Comparison of ENCODE assay signal across 21 cellular contexts in the genomic region with DNA sequence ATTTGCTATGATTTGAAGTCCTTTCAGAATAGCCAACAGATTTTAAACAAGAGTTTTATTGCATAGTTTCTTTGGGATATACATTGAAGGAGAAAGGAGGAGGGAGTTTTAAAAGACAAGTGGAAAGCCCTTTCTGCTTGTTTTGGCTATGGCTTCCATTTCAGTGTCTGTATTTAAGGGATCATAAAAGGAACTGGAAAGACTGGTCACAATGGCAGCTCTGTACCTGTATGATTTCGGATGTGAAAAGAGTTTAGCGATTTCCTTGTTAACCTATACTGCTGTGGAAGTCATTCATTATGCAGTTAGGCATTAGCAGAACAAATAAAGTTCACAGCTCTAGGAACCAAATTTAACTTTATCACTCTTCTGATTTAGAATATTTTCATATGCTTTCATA.
A peak's percentile ranks its signal among the peaks of the same experiment; 100 is the strongest.
DNase-seq lines count a peak whose midpoint lies in the region; FAIRE-seq and TF ChIP-seq lines count a peak whose summit lies in the region.
"Had no signal": no experiment of that assay in that cellular context is flagged by ENCODE, and none has a peak within 500 bp of the region (broad histone marks: within the 10 kb centered on the region; RNA-seq: fewer than 3 reads in every experiment).

No MANE protein-coding gene starts in this region.

- intact Hi-C loops in esophagus squamous epithelium (cut with DNase I) (no loop called here), prostate gland (cut with DNase I) (no loop called here), breast epithelium (cut with DNase I; ENCODE audit: low total_unique reads) (no loop called here)

- H3K4me1 ChIP-seq in esophagus squamous epithelium = peaks cover 0 to 68% (median 12%) of the 10 kb centered on the region in 3 donors
- H3K4me1 ChIP-seq in prostate gland (replicated peaks) = no peaks in the 10 kb centered on the region
- H3K4me1 ChIP-seq in Karpas-422 (ENCODE audit: low read length) = no peaks in the 10 kb centered on the region
- no peaks in the 10 kb centered on the region for H3K4me1 ChIP-seq in breast epithelium
- H3K4me1 ChIP-seq: BE2C had no signal

- peak overlapping the region; percentile 69 for H3K27ac ChIP-seq in VCaP
- H3K27ac ChIP-seq in esophagus squamous epithelium = peak overlapping the region in 3 of 4 donors; percentile 40 to 69 (median 49)
- H3K27ac ChIP-seq in prostate gland = peak overlapping the region in 1 of 2 donors; percentile 21
- no peak overlapping the region for H3K27ac ChIP-seq in Karpas-422 (ENCODE audit: low read length)
- no peak overlapping the region for H3K27ac ChIP-seq in breast epithelium

- no peak overlapping the region for H2AFZ ChIP-seq in Karpas-422 (ENCODE audit: low read length)

- H3K36me3 ChIP-seq in esophagus squamous epithelium (no peaks in the 10 kb centered on the region), prostate gland (no peaks in the 10 kb centered on the region), Karpas-422 (ENCODE audit: insufficient read depth, low read length) (no peaks in the 10 kb centered on the region), breast epithelium (no peaks in the 10 kb centered on the region)
- H3K36me3 ChIP-seq: BE2C had no signal

- TF ChIP-seq POLR2A in esophagus squamous epithelium (IDR thresholded peaks at IDR 0.05) (no peak), prostate gland (IDR thresholded peaks at IDR 0.05) (no peak), breast epithelium (IDR thresholded peaks at IDR 0.05) (no peak)

- no peaks in the 10 kb centered on the region for H3K79me2 ChIP-seq in Karpas-422 (ENCODE audit: low read length)

- TF ChIP-seq CTCF in VCaP (conservative IDR thresholded peaks at IDR 0.05) (no peak), esophagus squamous epithelium (IDR thresholded peaks at IDR 0.05) (no peak), prostate gland (IDR thresholded peaks at IDR 0.05) (no peak), breast epithelium (IDR thresholded peaks at IDR 0.05) (no peak)

- peaks cover 20% of the 10 kb centered on the region; the same call in 1 of the 2 replicates for H4K20me1 ChIP-seq in Karpas-422 (ENCODE audit: insufficient read depth, low read depth, low read length)

- FAIRE-seq in HTR-8/SVneo (lab: Jason Lieb, UNC) = no peak
- FAIRE-seq: A204.1, H1, HepG2 had no signal

- H3K4me3 ChIP-seq in esophagus squamous epithelium = no peak overlapping the region
- no peak overlapping the region for H3K4me3 ChIP-seq in prostate gland
- no peak overlapping the region for H3K4me3 ChIP-seq in Karpas-422 (ENCODE audit: low read length)
- H3K4me3 ChIP-seq in breast epithelium = no peak overlapping the region
- H3K4me3 ChIP-seq: GM12878 had no signal

- 53 to 83% methylated on average over 2 of the region's 2 CpGs for WGBS in esophagus squamous epithelium, 2 donors
- 48% methylated on average over 2 of the region's 2 CpGs for WGBS in prostate gland

- H3K9ac ChIP-seq in Karpas-422 (ENCODE audit: low read length) = no peak overlapping the region

- DNase-seq in esophagus squamous epithelium (lab: John Stamatoyannopoulos, UW) (no peak), prostate gland (ENCODE audit: low spot score) (peak; percentile 21), Karpas-422 (no peak), breast epithelium (ENCODE audit: low spot score in 2 of 2) (no peak), HTR-8/SVneo (ENCODE audit: insufficient read length, low spot score) (no peak)
- DNase-seq: ACHN; BE2C; C1 segment of cervical spinal cord; CD4-positive, CD25-positive, alpha-beta regulatory T cell; CD8-positive, alpha-beta memory T cell; COR-L47; DMS 273 treated with DMSO at 0.1 percent for 48 hours; DMS53; DND-41; EL; H9 had no signal

- no peak overlapping the region for H3K4me2 ChIP-seq in Karpas-422 (ENCODE audit: low read depth, low read length, poor library complexity, severe bottlenecking)

- H3K9me3 ChIP-seq in esophagus squamous epithelium (no peaks in the 10 kb centered on the region), prostate gland (no peaks in the 10 kb centered on the region), Karpas-422 (ENCODE audit: low read length) (no peaks in the 10 kb centered on the region), breast epithelium (no peaks in the 10 kb centered on the region)
- H3K9me3 ChIP-seq: BE2C had no signal

- H3K27me3 ChIP-seq in esophagus squamous epithelium = no peaks in the 10 kb centered on the region
- H3K27me3 ChIP-seq in prostate gland (replicated peaks; ENCODE audit: insufficient read depth) = no peaks in the 10 kb centered on the region
- no peaks in the 10 kb centered on the region for H3K27me3 ChIP-seq in Karpas-422 (ENCODE audit: low read length)
- H3K27me3 ChIP-seq in breast epithelium = no peaks in the 10 kb centered on the region
- H3K27me3 ChIP-seq: BE2C had no signal

- no peaks in the 10 kb centered on the region for H3K9me2 ChIP-seq in Karpas-422 (replicated peaks; ENCODE audit: insufficient read depth, low read length)

Comparison
In these comparisons a context has a peak if more than half of its experiments do, and no peak if none do; other contexts are left out.
1. H3K27ac ChIP-seq: peak in VCaP (single experiment) and esophagus squamous epithelium (3 of 4); none in Karpas-422 (single experiment) and breast epithelium (0 of 2).